8 cellular contexts compared by ENCODE assay signal in the genomic region with DNA sequence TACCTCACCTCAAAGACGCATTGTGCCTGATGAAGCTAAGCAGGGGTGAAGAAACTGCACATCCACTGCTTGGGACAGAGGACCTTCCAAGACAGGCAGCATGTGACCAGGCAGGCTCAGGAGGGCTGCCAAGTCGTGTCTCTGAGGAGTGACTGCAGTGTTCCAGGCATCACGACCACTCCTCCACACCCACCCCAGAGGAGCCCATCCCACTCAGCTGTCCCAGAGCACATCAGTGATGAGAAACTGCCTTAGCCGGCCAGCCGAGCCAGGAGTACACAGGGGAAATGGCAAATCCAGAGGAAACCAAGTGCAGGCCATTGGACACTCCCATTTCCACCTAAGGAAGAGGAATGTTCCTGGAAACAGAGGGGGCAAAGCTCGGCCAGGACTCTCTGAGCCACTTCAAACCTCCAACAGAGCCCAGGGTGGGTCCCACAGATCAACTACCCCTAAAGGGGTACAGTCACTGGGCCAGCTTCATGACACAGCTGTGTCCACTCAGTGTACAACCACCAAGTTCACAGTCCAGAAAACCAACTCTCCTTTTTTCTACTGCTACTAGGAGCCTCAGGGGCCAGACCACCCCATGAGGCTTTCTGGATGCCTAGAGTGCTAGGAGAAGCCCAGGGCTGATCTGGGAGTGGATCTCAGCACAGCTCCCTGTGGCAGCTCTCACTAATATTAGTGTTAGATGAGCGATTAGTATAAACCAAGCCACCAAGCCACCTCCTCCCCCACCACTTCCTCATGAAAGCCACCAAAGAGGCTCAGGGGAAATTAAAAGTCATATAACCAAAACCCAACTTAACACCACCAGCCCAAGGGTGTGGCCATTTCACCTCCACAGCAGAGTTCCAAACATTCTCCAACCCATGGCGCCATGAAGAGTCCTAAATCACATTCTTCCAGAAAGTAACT. TPM values are rescaled to one million over a fixed set of nuclear protein-coding genes. Genes with fewer than 3 reads are reported as not detected.
DNase-seq lines count a peak whose midpoint lies in the region; ATAC-seq and TF ChIP-seq lines count a peak whose summit lies in the region.

No MANE protein-coding gene starts in this region.

- CTCF ChIA-PET in CD8-positive, alpha-beta T cell (lab: Charles Lee), result interaction anchor here (0.7 to 13.6 kb wide), 7 partner anchors 11 to 222 kb away, joined by 3 to 193 read pairs (median 28); partner anchors contain the start of genes PXN and RPLP0
- CTCF ChIA-PET in A673 (lab: Charles Lee), result interaction anchor here (0.5 kb wide), 1 partner anchor 328 kb away, joined by 4 read pairs; no protein-coding TSS in a partner anchor

- peaks cover 83% of the 10 kb centered on the region for H3K4me1 ChIP-seq in CD8-positive, alpha-beta T cell (ENCODE audit: insufficient read depth, low read length)
- peaks cover 6% of the 10 kb centered on the region for H3K4me1 ChIP-seq in endodermal cell (ENCODE audit: control insufficient read depth, insufficient read depth, low read length)
- peaks cover 20% of the 10 kb centered on the region for H3K4me1 ChIP-seq in A673 (ENCODE audit: insufficient read depth, low read length, poor library complexity, severe bottlenecking)

- H3K9ac ChIP-seq in endodermal cell (ENCODE audit: extremely low read depth, low read length, poor library complexity, severe bottlenecking), result no peak overlapping the region

- no peaks in the 10 kb centered on the region for H3K36me3 ChIP-seq in CD8-positive, alpha-beta T cell (ENCODE audit: insufficient read depth, low read length)
- H3K36me3 ChIP-seq in endodermal cell (ENCODE audit: control insufficient read depth, insufficient read depth, low read length) (peaks cover 15% of the 10 kb centered on the region), A673 (ENCODE audit: insufficient read depth, low read length, poor library complexity, severe bottlenecking) (peaks cover 5% of the 10 kb centered on the region)

- peak overlapping the region; percentile 71 for H3K4me3 Mint-ChIP-seq in CD8-positive, alpha-beta T cell
- no peak overlapping the region for H3K4me3 Mint-ChIP-seq in endodermal cell

- H3K27me3 Mint-ChIP-seq in CD8-positive, alpha-beta T cell (ENCODE audit: low read depth), result no peaks in the 10 kb centered on the region
- no peaks in the 10 kb centered on the region for H3K27me3 Mint-ChIP-seq in endodermal cell (ENCODE audit: insufficient read depth)

- intact Hi-C loops in CD8-positive, alpha-beta T cell (cut with DNase I, micrococcal nuclease), result loop anchor here (2.0 to 10.0 kb wide), 3 partner anchors 13 to 1047 kb away; partner anchors contain the start of genes CAMKK2 (in 1 of the 2) and RAB35 (in 1 of the 2)
- intact Hi-C loops in A673 (cut with micrococcal nuclease; ENCODE audit: unreplicated experiment), result no loop called here

- TF ChIP-seq CTCF in CD8-positive, alpha-beta T cell (IDR thresholded peaks at IDR 0.05), result no peak
- TF ChIP-seq CTCF in endodermal cell (conservative IDR thresholded peaks at IDR 0.05) (no peak), omental fat pad (IDR thresholded peaks at IDR 0.05) (no peak), A673 (conservative IDR thresholded peaks at IDR 0.05; ENCODE audit: low read depth, low read length) (no peak)

- POLR2A ChIA-PET in CD8-positive, alpha-beta T cell (lab: Charles Lee), result interaction anchor here (0.6 to 10.7 kb wide), 10 partner anchors 9 to 238 kb away, joined by 3 to 81 read pairs (median 6); partner anchors contain the start of genes PXN, RNU4-1, RNU4-2 and RPLP0
- POLR2A ChIA-PET in A673 (lab: Charles Lee; ENCODE audit: low non-redundant PET), result no interaction called here

- no peaks in the 10 kb centered on the region for H3K27me3 ChIP-seq in CD8-positive, alpha-beta T cell (ENCODE audit: insufficient read depth, low read length)
- H3K27me3 ChIP-seq in endodermal cell (ENCODE audit: control insufficient read depth, insufficient read depth, low read length, poor library complexity, severe bottlenecking), result no peaks in the 10 kb centered on the region
- H3K27me3 ChIP-seq in A673 (replicated peaks; ENCODE audit: insufficient read depth, low read depth, low read length, poor library complexity), result no peaks in the 10 kb centered on the region

- H3K4me1 Mint-ChIP-seq in CD8-positive, alpha-beta T cell (ENCODE audit: low read depth), result peaks cover 76% of the 10 kb centered on the region
- H3K4me1 Mint-ChIP-seq in endodermal cell, result peaks cover 42% of the 10 kb centered on the region

- ATAC-seq in CD8-positive, alpha-beta T cell, result no peak
- ATAC-seq in omental fat pad (ENCODE audit: low FRiP score), result peak; percentile 43
- ATAC-seq in HG03432 (IDR thresholded peaks at IDR 0.05; ENCODE audit: unreplicated experiment), result no peak

- H3K4me3 ChIP-seq in CD8-positive, alpha-beta T cell (ENCODE audit: low read depth, low read length), result peak overlapping the region; percentile 33
- no peak overlapping the region for H3K4me3 ChIP-seq in endodermal cell (ENCODE audit: low read length)
- no peak overlapping the region for H3K4me3 ChIP-seq in A673 (ENCODE audit: low read depth, low read length, poor library complexity, severe bottlenecking)

- no TSS peak for BruUV-seq in A673 (replicated peaks; lab: Mats Ljungman, UMichigan)

- DNase-seq in CD8-positive, alpha-beta T cell, result peak in 4 of 7 experiments; percentile 25 to 61 (median 47)
- DNase-seq in T-helper 1 cell, result peak in 3 of 5 donors; percentile 15 to 79 (median 34)
- DNase-seq in endodermal cell, result peak; percentile 47
- DNase-seq in omental fat pad (ENCODE audit: low spot score), result no peak
- no peak for DNase-seq in A673 (ENCODE audit: low spot score)
- no peak for DNase-seq in iPS-NIHi11 (ENCODE audit: low spot score)
- DNase-seq in NCI-H2171 (lab: John Stamatoyannopoulos, UW), result no peak

- peak overlapping the region; percentile 28 for H3K27ac ChIP-seq in CD8-positive, alpha-beta T cell (ENCODE audit: low read depth, low read length)
- H3K27ac ChIP-seq in endodermal cell (ENCODE audit: low read depth, low read length) (no peak overlapping the region), A673 (ENCODE audit: low read depth, low read length, poor library complexity, severe bottlenecking) (no peak overlapping the region)

- H3K9me3 Mint-ChIP-seq in CD8-positive, alpha-beta T cell, result no peaks in the 10 kb centered on the region
- H3K9me3 Mint-ChIP-seq in endodermal cell, result no peaks in the 10 kb centered on the region

- H3K9me3 ChIP-seq in CD8-positive, alpha-beta T cell (ENCODE audit: low read length), result no peaks in the 10 kb centered on the region
- H3K9me3 ChIP-seq in endodermal cell (ENCODE audit: control insufficient read depth, low read length) (no peaks in the 10 kb centered on the region), A673 (ENCODE audit: low read depth, low read length, poor library complexity, severe bottlenecking) (no peaks in the 10 kb centered on the region)

- H3K36me3 Mint-ChIP-seq in CD8-positive, alpha-beta T cell, result peaks cover 13% of the 10 kb centered on the region
- H3K36me3 Mint-ChIP-seq in endodermal cell (ENCODE audit: low read depth), result peaks cover 16% of the 10 kb centered on the region

- WGBS in endodermal cell (ENCODE audit: insufficient coverage in 1 of 2, insufficient read length in 1 of 2), 2 experiments, result 90 to 93% methylated on average over 2 to 8 of the region's 8 CpGs

- H3K27ac Mint-ChIP-seq in CD8-positive, alpha-beta T cell, result peak overlapping the region; percentile 85
- H3K27ac Mint-ChIP-seq in endodermal cell, result peak overlapping the region; percentile 19

RNA-seq across cellular contexts. Expression of gene PXN, which starts 15.4 kb away (rescaled TPM):
- 100 to 1,000 TPM; 170 to 171 TPM for total RNA-seq in CD8-positive, alpha-beta T cell
- total RNA-seq in endodermal cell (10 to 100 TPM; 58.4 to 92.7 TPM), omental fat pad (100 to 1,000 TPM in 1 of 4 donors, 10 to 100 TPM in 3; 40.0 to 151 (median 73.1) TPM), A673 (2021) (110 and 127 TPM in 2 replicates)
- 42.1 TPM for polyA plus RNA-seq in endodermal cell (2013, experiment 1 of 2)
- polyA plus RNA-seq in endodermal cell (2013, experiment 2 of 2), result 44.5 TPM

RNA-seq across cellular contexts. Expression of gene RNU4-2, which starts 41.6 kb away (rescaled TPM):
- 1,000 to 10,000 TPM; 6,214 to 6,704 TPM for total RNA-seq in CD8-positive, alpha-beta T cell
- total RNA-seq in endodermal cell (1,000 to 10,000 TPM; 4,079 to 4,491 TPM), omental fat pad (under 1 TPM; under 0.01 TPM), A673 (2021) (2,640 and 2,668 TPM in 2 replicates)
- 4,451 TPM for polyA plus RNA-seq in endodermal cell (2013, experiment 1 of 2)
- polyA plus RNA-seq in endodermal cell (2013, experiment 2 of 2), result 8,189 TPM

RNA-seq across cellular contexts. Expression of gene RNU4-1, which starts 42.9 kb away (rescaled TPM):
- total RNA-seq in CD8-positive, alpha-beta T cell, result 1,000 to 10,000 TPM; 1,572 to 1,612 TPM
- total RNA-seq in endodermal cell (1,000 to 10,000 TPM; 4,032 to 4,837 TPM), omental fat pad (under 1 TPM in 2 of 4 donors, not detected in 2; under 0.01 TPM), A673 (2021) (1,130 and 1,293 TPM in 2 replicates)
- polyA plus RNA-seq in endodermal cell (2013, experiment 1 of 2), result 3,234 TPM
- polyA plus RNA-seq in endodermal cell (2013, experiment 2 of 2), result 5,800 TPM

RNA-seq across cellular contexts. Expression of gene RPLP0, which starts 49.2 kb away (rescaled TPM):
- total RNA-seq in CD8-positive, alpha-beta T cell, result 1,000 to 10,000 TPM; 2,094 to 2,102 TPM
- total RNA-seq in endodermal cell, result 1,000 to 10,000 TPM; 2,153 to 2,485 TPM
- polyA plus RNA-seq in endodermal cell (2013, experiment 1 of 2), result 3,202 TPM
- polyA plus RNA-seq in endodermal cell (2013, experiment 2 of 2), result 2,907 TPM
- total RNA-seq in omental fat pad, result 1,000 to 10,000 TPM; 2,289 to 4,489 (median 2,885) TPM
- total RNA-seq in A673 (2021), result 1,951 and 2,047 TPM in 2 replicates

RNA-seq across cellular contexts. Expression of gene SIRT4, which starts 52.0 kb away (rescaled TPM):
- total RNA-seq in CD8-positive, alpha-beta T cell, result not detected
- 1 to 10 TPM; 2.3 to 2.7 TPM for total RNA-seq in endodermal cell
- polyA plus RNA-seq in endodermal cell (2013, experiment 1 of 2), result 2.8 TPM
- polyA plus RNA-seq in endodermal cell (2013, experiment 2 of 2), result 4.0 TPM
- 1 to 10 TPM in 3 of 4 donors, not detected in 1; 1.3 to 2.4 (median 1.4) TPM for total RNA-seq in omental fat pad
- 3.7 and 4.8 TPM in 2 replicates for total RNA-seq in A673 (2021)

Comparison
In these comparisons a context has a peak if more than half of its experiments do, and no peak if none do; other contexts are left out.
1. DNase-seq: peak in CD8-positive, alpha-beta T cell (4 of 7), T-helper 1 cell (3 of 5) and endodermal cell (single experiment); none in omental fat pad (single experiment), A673 (single experiment), iPS-NIHi11 (single experiment) and NCI-H2171 (single experiment).
2. RNA of gene RNU4-2, which starts 41.6 kb away (total RNA-seq): 6,214 to 6,704 TPM in CD8-positive, alpha-beta T cell, 4,079 to 4,491 TPM in endodermal cell and 2,640 to 2,668 TPM in A673; under 0.01 TPM in omental fat pad; every median in the first group is over 1,000 times any median in the second.
3. RNA of gene RNU4-1, which starts 42.9 kb away (total RNA-seq): 4,032 to 4,837 TPM in endodermal cell, 1,572 to 1,612 TPM in CD8-positive, alpha-beta T cell and 1,130 to 1,293 TPM in A673; under 0.01 TPM in omental fat pad; every median in the first group is over 1,000 times any median in the second.